Comparison of ENCODE assay signal across 21 cellular contexts in genomic region chr15:66188464-66188863, GRCh38.
A peak's percentile ranks its signal among the peaks of the same experiment; 100 is the strongest.
DNase-seq lines count a peak whose midpoint lies in the region; ATAC-seq and TF ChIP-seq lines count a peak whose summit lies in the region.
"Had no signal": no experiment of that assay in that cellular context is flagged by ENCODE, and none has a peak within 500 bp of the region (broad histone marks: within the 10 kb centered on the region; RNA-seq: fewer than 3 reads in every experiment).

No MANE protein-coding gene starts in this region.

- peaks cover 68% of the 10 kb centered on the region for H3K27me3 ChIP-seq in HAP-1 (ENCODE audit: low read depth)

- H3K4me3 ChIP-seq in HAP-1 = no peak overlapping the region
- H3K4me3 ChIP-seq: A549, esophagus muscularis mucosa, thoracic aorta had no signal

- DNase-seq in NCI-H1092 treated with DMSO at 0.1 percent for 48 hours (lab: John Stamatoyannopoulos, UW) (peak; percentile 49), NCI-H1092 (lab: John Stamatoyannopoulos, UW) (no peak), NCI-H82 treated with DMSO at 0.1 percent for 48 hours (lab: John Stamatoyannopoulos, UW; ENCODE audit: unreplicated experiment) (peak; percentile 32), islet precursor cell (peak; percentile 23), left lobe of liver (ENCODE audit: low spot score) (no peak), HAP-1 (ENCODE audit: low spot score in 2 of 2) (no peak)
- no peak for DNase-seq in stimulated activated CD4-positive, alpha-beta T cell treated with anti-CD3 and anti-CD28 coated beads, Interleukin-12 subunit alpha, Interleukin-12 subunit beta, amount 100 ng/mL, for 4 hours
- DNase-seq: activated CD4-positive, alpha-beta T cell treated with anti-CD3 and anti-CD28 coated beads for 48 hours; activated naive CD4-positive, alpha-beta T cell treated with anti-CD3 and anti-CD28 coated beads, Interleukin-2, amount 10 ng/mL, durations not matched to agents 7 days and 5 days; activated T-cell treated with anti-CD3 and anti-CD28 coated beads for 4 hours; GDM1; KBM-7; midbrain; NK-92 treated with Interleukin-12 subunit alpha and Interleukin-12 subunit beta, amount 100 ng/mL, for 24 hours; occipital lobe; Right ventricle myocardium superior; stimulated activated CD4-positive, alpha-beta T cell treated with anti-CD3 and anti-CD28 coated beads, Interleukin-4, amount 100 ng/mL, for 4 hours had no signal

- no peaks in the 10 kb centered on the region for H3K36me3 ChIP-seq in HAP-1 (replicated peaks)
- H3K36me3 ChIP-seq: esophagus muscularis mucosa, thoracic aorta had no signal

- ATAC-seq in left lobe of liver = no peak

- H3K4me1 ChIP-seq in HAP-1 = no peaks in the 10 kb centered on the region
- H3K4me1 ChIP-seq: A549, esophagus muscularis mucosa had no signal

- H3K9me3 ChIP-seq in HAP-1 = no peaks in the 10 kb centered on the region
- H3K9me3 ChIP-seq: A549, esophagus muscularis mucosa, thoracic aorta had no signal

- in situ Hi-C loops in HAP-1 (cut with MboI; ENCODE audit: low sequenced_read_pairs) = no loop called here

- 0 out of 2 replicates have a peak, but pooled peaks have one; percentile 7 for TF ChIP-seq CTCF in GM12874 (IDR thresholded peaks at IDR 0.05; ENCODE audit: insufficient read depth, low read depth, low read length)

Comparison
In these comparisons a context has a peak if more than half of its experiments do, and no peak if none do; other contexts are left out.
1. DNase-seq: peak in NCI-H1092 treated with DMSO at 0.1 percent for 48 hours (single experiment), NCI-H82 treated with DMSO at 0.1 percent for 48 hours (single experiment) and islet precursor cell (single experiment); none in NCI-H1092 (single experiment), stimulated activated CD4-positive, alpha-beta T cell treated with anti-CD3 and anti-CD28 coated beads, Interleukin-12 subunit alpha, Interleukin-12 subunit beta, amount 100 ng/mL, for 4 hours (single experiment), left lobe of liver (single experiment) and HAP-1 (0 of 2).